ENCODE assay signal across 8 cellular contexts in genomic region chr17:39621523-39622379, GRCh38. TPM values are rescaled to one million over a fixed set of nuclear protein-coding genes. Genes with fewer than 3 reads are reported as not detected.
DNase-seq lines count a peak whose midpoint lies in the region; ATAC-seq and TF ChIP-seq lines count a peak whose summit lies in the region.

No MANE protein-coding gene starts in this region.

- peaks cover 44% of the 10 kb centered on the region for H3K27me3 ChIP-seq in AG04450 (ENCODE audit: control insufficient read depth, insufficient read depth, low read length)
- peaks cover 3% of the 10 kb centered on the region for H3K27me3 ChIP-seq in PC-3 (ENCODE audit: low read length)

- POLR2A ChIA-PET in AG04450 (lab: Yijun Ruan, JAX) (interaction anchor here (1.0 to 1.3 kb wide), 2 partner anchors 16 to 78 kb away, joined by 3 to 6 read pairs; partner anchors contain the start of gene ERBB2), PC-3 (lab: Charles Lee; ENCODE audit: unreplicated experiment) (no interaction called here)
- POLR2A ChIA-PET in naive thymus-derived CD8-positive, alpha-beta T cell (lab: Charles Lee) = interaction anchor here (0.6 to 7.1 kb wide), 17 partner anchors 12 to 359 kb away, joined by 3 to 55 read pairs (median 4); partner anchors contain the start of genes CDK12, IKZF3, MIEN1 and PGAP3

- peaks cover 8 to 25% (median 18%) of the 10 kb centered on the region in 5 donors for H3K27me3 Mint-ChIP-seq in naive thymus-derived CD8-positive, alpha-beta T cell

- ATAC-seq in GM18868 (IDR thresholded peaks at IDR 0.05; ENCODE audit: unreplicated experiment) (peak; percentile 57), PC-3 (peak; percentile 51)
- ATAC-seq in naive thymus-derived CD8-positive, alpha-beta T cell = peak; percentile 54 to 67

- H3K4me2 ChIP-seq in PC-3 (ENCODE audit: low read length) = peak overlapping the region; percentile 74

- TF ChIP-seq CTCF in AG04450 (IDR thresholded peaks at IDR 0.05; ENCODE audit: low read depth, low read length) (peak; percentile 100), PC-3 (conservative IDR thresholded peaks at IDR 0.05; ENCODE audit: low read depth, low read length) (peak; percentile 99), epithelial cell of proximal tubule (conservative IDR thresholded peaks at IDR 0.05; ENCODE audit: low read depth, low read length) (peak; percentile 100)

- no peaks in the 10 kb centered on the region for H3K9me3 ChIP-seq in AG04450 (ENCODE audit: control insufficient read depth, insufficient read depth, low read length)
- no peaks in the 10 kb centered on the region for H3K9me3 ChIP-seq in PC-3 (ENCODE audit: low read length)

- no peaks in the 10 kb centered on the region for H3F3A ChIP-seq in PC-3 (ENCODE audit: low read length, unreplicated experiment)

- no TSS peak for BruUV-seq in PC-3 (replicated peaks; lab: Mats Ljungman, UMichigan)

- CTCF ChIA-PET in AG04450 (lab: Charles Lee) = interaction anchor here (0.5 to 7.8 kb wide), 68 partner anchors 8 to 358 kb away, joined by 3 to 227 read pairs (median 4); partner anchors contain the start of genes ERBB2, MIEN1, NEUROD2 and PGAP3
- CTCF ChIA-PET in PC-3 (lab: Charles Lee) = interaction anchor here (0.5 to 1.3 kb wide), 15 partner anchors 11 to 386 kb away, joined by 3 to 9 read pairs (median 4); partner anchors contain the start of genes MIEN1 and PNMT

- no peaks in the 10 kb centered on the region for H3K4me1 ChIP-seq in PC-3 (ENCODE audit: insufficient read depth, low read length)

- H3K36me3 ChIP-seq in PC-3 (ENCODE audit: low read depth, low read length) = no peaks in the 10 kb centered on the region; the same call in 1 of the 2 replicates

- DNase-seq in AG04450 (ENCODE audit: low read depth, low spot score) = peak; percentile 44
- DNase-seq in PC-3 = peak; percentile 84
- peak; percentile 84 for DNase-seq in activated T-cell treated with anti-CD3 and anti-CD28 coated beads for 24 hours (ENCODE audit: low read depth)
- no peak for DNase-seq in epithelial cell of proximal tubule (ENCODE audit: low read depth)
- peak; percentile 75 to 98 (median 87) for DNase-seq in naive thymus-derived CD8-positive, alpha-beta T cell
- peak; percentile 66 to 72 for DNase-seq in stimulated activated CD8-positive, alpha-beta memory T cell treated with anti-CD3 and anti-CD28 coated beads, Interleukin-7, amount 100 ng/mL, for 48 hours (ENCODE audit: extremely low read depth in 1 of 2, low read depth in 1 of 2)

- peak; percentile 96 for TF ChIP-seq RAD21 in Ishikawa (IDR thresholded peaks at IDR 0.05; ENCODE audit: low read depth)

- peak overlapping the region in 9 of 10 donors; percentile 5 to 75 (median 57) for H3K27ac Mint-ChIP-seq in naive thymus-derived CD8-positive, alpha-beta T cell

- H3K4me1 Mint-ChIP-seq in naive thymus-derived CD8-positive, alpha-beta T cell = peaks cover 15 to 41% (median 29%) of the 10 kb centered on the region in 4 donors

- no peaks in the 10 kb centered on the region for H3K79me2 ChIP-seq in PC-3 (ENCODE audit: low read length)

- no peaks in the 10 kb centered on the region for H3K9me2 ChIP-seq in PC-3 (replicated peaks; ENCODE audit: low read length)

- H4K20me1 ChIP-seq in PC-3 (ENCODE audit: low read length) = no peaks in the 10 kb centered on the region

- peak overlapping the region; percentile 66 for H2AFZ ChIP-seq in PC-3 (ENCODE audit: low read length)

- no peak overlapping the region for H3K4me3 ChIP-seq in AG04450 (ENCODE audit: low read depth, low read length)
- H3K4me3 ChIP-seq in PC-3 (ENCODE audit: low read length) = peak overlapping the region; percentile 48; the same call in 1 of the 2 replicates
- no peak overlapping the region for H3K4me3 ChIP-seq in epithelial cell of proximal tubule (ENCODE audit: low read depth, low read length)

- H3K27ac ChIP-seq in AG04450 (ENCODE audit: low read depth, low read length) (no peak overlapping the region), PC-3 (ENCODE audit: low read length) (no peak overlapping the region)

- no peak overlapping the region for H3K9ac ChIP-seq in PC-3 (ENCODE audit: low read length)

- TF ChIP-seq EP300 in Ishikawa (IDR thresholded peaks at IDR 0.05; ENCODE audit: borderline replicate concordance) = no peak; the same call in 1 of the 2 replicates

- peaks cover 0 to 4% (median 0%) of the 10 kb centered on the region in 3 donors for H3K36me3 Mint-ChIP-seq in naive thymus-derived CD8-positive, alpha-beta T cell

- H3K9me3 Mint-ChIP-seq in naive thymus-derived CD8-positive, alpha-beta T cell = no peaks in the 10 kb centered on the region

- H3K4me3 Mint-ChIP-seq in naive thymus-derived CD8-positive, alpha-beta T cell = peak overlapping the region; percentile 26 to 82 (median 51)

- intact Hi-C loops in PC-3 (cut with micrococcal nuclease) = loop anchor here (2.0 to 5.0 kb wide), 2 partner anchors 75 to 131 kb away; no protein-coding TSS in a partner anchor

TF ChIP-seq in Ishikawa, 13 proteins besides CTCF, POLR2A, EP300 and RAD21 (continues in another document):
- TF ChIP-seq TCF12 (IDR thresholded peaks at IDR 0.05; ENCODE audit: low read depth) (no peak), CEBPB (IDR thresholded peaks at IDR 0.05) (no peak), TAF1 (IDR thresholded peaks at IDR 0.05; ENCODE audit: low read depth) (0 out of 2 replicates have a peak, but pooled peaks have one; percentile 13), REST (IDR thresholded peaks at IDR 0.05; ENCODE audit: low read depth) (peak; percentile 75), EGR1 (IDR thresholded peaks at IDR 0.05) (no peak), NFIC (IDR thresholded peaks at IDR 0.05) (peak; percentile 24; the same call in 1 of the 2 replicates), YY1 (IDR thresholded peaks at IDR 0.05; ENCODE audit: low read depth) (no peak), CREB1 (IDR thresholded peaks at IDR 0.05; ENCODE audit: low read depth) (no peak), ZBTB7A (IDR thresholded peaks at IDR 0.05; ENCODE audit: low read depth) (peak; percentile 65; the same call in 1 of the 2 replicates), TEAD4 (IDR thresholded peaks at IDR 0.05) (peak; percentile 18; the same call in 1 of the 2 replicates)
- TF ChIP-seq, protein P1, sequence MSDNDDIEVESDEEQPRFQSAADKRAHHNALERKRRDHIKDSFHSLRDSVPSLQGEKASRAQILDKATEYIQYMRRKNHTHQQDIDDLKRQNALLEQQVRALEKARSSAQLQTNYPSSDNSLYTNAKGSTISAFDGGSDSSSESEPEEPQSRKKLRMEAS (IDR thresholded peaks at IDR 0.05) = no peak

RNA-seq across cellular contexts. Expression of gene PPP1R1B, which starts 5.0 kb away (rescaled TPM):
- polyA plus RNA-seq in AG04450 (2011; rRNA removed) = not detected in 2 replicates
- not detected in 2 replicates for polyA minus RNA-seq in AG04450 (2011; rRNA and poly(A)+ RNA removed)
- total RNA-seq in PC-3 (2014; rRNA removed) = 2.9 and 3.1 TPM in 2 replicates
- total RNA-seq in epithelial cell of proximal tubule = not detected in 2 replicates
- total RNA-seq in naive thymus-derived CD8-positive, alpha-beta T cell = not detected
- polyA plus RNA-seq in naive thymus-derived CD8-positive, alpha-beta T cell = not detected

RNA-seq across cellular contexts. Expression of gene NEUROD2, which starts 14.0 kb away (rescaled TPM):
- not detected in 2 replicates for polyA plus RNA-seq in AG04450 (2011; rRNA removed)
- not detected in 2 replicates for polyA minus RNA-seq in AG04450 (2011; rRNA and poly(A)+ RNA removed)
- total RNA-seq in PC-3 (2014; rRNA removed) (not detected in 2 replicates), epithelial cell of proximal tubule (not detected in 2 replicates)
- total RNA-seq in naive thymus-derived CD8-positive, alpha-beta T cell = not detected
- not detected for polyA plus RNA-seq in naive thymus-derived CD8-positive, alpha-beta T cell

RNA-seq across cellular contexts. Expression of gene STARD3, which starts 15.2 kb away (rescaled TPM):
- polyA plus RNA-seq in AG04450 (2011; rRNA removed) = 43.3 and 44.7 TPM in 2 replicates
- 47.5 and 58.2 TPM in 2 replicates for polyA minus RNA-seq in AG04450 (2011; rRNA and poly(A)+ RNA removed)
- total RNA-seq in PC-3 (2014; rRNA removed) = 30.5 and 56.4 TPM in 2 replicates
- total RNA-seq in epithelial cell of proximal tubule = 34.0 and 40.7 TPM in 2 replicates
- 100 to 1,000 TPM; 154 to 167 TPM for total RNA-seq in naive thymus-derived CD8-positive, alpha-beta T cell
- polyA plus RNA-seq in naive thymus-derived CD8-positive, alpha-beta T cell = 10 to 100 TPM; 37.4 to 51.6 (median 43.0) TPM

RNA-seq across cellular contexts. Expression of gene TCAP, which starts 43.4 kb away (rescaled TPM):
- 0.09 and 0.12 TPM in 2 replicates for polyA plus RNA-seq in AG04450 (2011; rRNA removed)
- 0.28 and 0.39 TPM in 2 replicates for polyA minus RNA-seq in AG04450 (2011; rRNA and poly(A)+ RNA removed)
- total RNA-seq in PC-3 (2014; rRNA removed) = 0.12 and 0.51 TPM in 2 replicates
- total RNA-seq in epithelial cell of proximal tubule = 0.07 TPM in 1 of 2 replicates, not detected in the other
- 10 to 100 TPM in 1 of 2 experiments, 1 to 10 TPM in 1; 8.5 to 10.3 TPM for total RNA-seq in naive thymus-derived CD8-positive, alpha-beta T cell
- under 1 TPM in 1 of 3 donors, not detected in 2; 0.11 TPM for polyA plus RNA-seq in naive thymus-derived CD8-positive, alpha-beta T cell

RNA-seq across cellular contexts. Expression of gene PNMT, which starts 46.5 kb away (rescaled TPM):
- polyA plus RNA-seq in AG04450 (2011; rRNA removed) = not detected in 2 replicates
- polyA minus RNA-seq in AG04450 (2011; rRNA and poly(A)+ RNA removed) = not detected in 2 replicates
- 1.2 and 1.4 TPM in 2 replicates for total RNA-seq in PC-3 (2014; rRNA removed)
- total RNA-seq in epithelial cell of proximal tubule = not detected in 2 replicates
- total RNA-seq in naive thymus-derived CD8-positive, alpha-beta T cell = 1 to 10 TPM in 1 of 2 experiments, under 1 TPM in 1; 0.91 to 1.2 TPM
- under 1 TPM in 2 of 3 donors, not detected in 1; 0.43 to 0.64 TPM for polyA plus RNA-seq in naive thymus-derived CD8-positive, alpha-beta T cell
